ENCODE assay signal across 30 cellular contexts in genomic region chr5:158985492-158985891, GRCh38.
"Had no signal": no experiment of that assay in that cellular context is flagged by ENCODE, and none has a peak within 500 bp of the region (broad histone marks: within the 10 kb centered on the region; RNA-seq: fewer than 3 reads in every experiment).

No MANE protein-coding gene starts in this region.

- H3K9me3 Mint-ChIP-seq: mesothelial cell of epicardium; naive B cell; natural killer cell treated with Interleukin-12 subunit alpha and Interleukin-12 subunit beta and Interleukin-15 and Interleukin-18, amount 100 ng/mL, for 72 hours; neural crest cell; stimulated activated naive CD8-positive, alpha-beta T cell treated with anti-CD3 and anti-CD28 coated beads, Interleukin-15, Interleukin-2, amounts not matched to agents 100 ng/mL and 50 ng/mL, for 24 hours had no signal

- DNase-seq: dermis blood vessel endothelial cell; effector memory CD4-positive, alpha-beta T cell; foreskin melanocyte; heart right ventricle; hippocampal formation; left cardiac atrium; left lung; mesenchymal stem cell; mucosa of descending colon; naive B cell; pancreas; stimulated activated CD4-positive, alpha-beta T cell treated with anti-CD3 and anti-CD28 coated beads, Interleukin-12 subunit alpha, Interleukin-12 subunit beta, amount 100 ng/mL, for 4 hours; stimulated activated CD4-positive, alpha-beta T cell treated with anti-CD3 and anti-CD28 coated beads, Interleukin-1b, Interleukin-23, amount 100 ng/mL, for 48 hours; stimulated activated CD4-positive, alpha-beta T cell treated with anti-CD3 and anti-CD28 coated beads, Interleukin-4, amount 100 ng/mL, for 1 hour; stimulated activated CD8-positive, alpha-beta memory T cell treated with anti-CD3 and anti-CD28 coated beads, Interleukin-4, amount 100 ng/mL, for 48 hours; transverse colon had no signal

- H3K4me3 ChIP-seq: coronary artery, esophagus muscularis mucosa, heart right ventricle, left lung, mucosa of descending colon, pancreas, smooth muscle cell, suprapubic skin, transverse colon, vagina had no signal

- H3K27ac Mint-ChIP-seq: mesothelial cell of epicardium; natural killer cell treated with Interleukin-12 subunit alpha and Interleukin-12 subunit beta and Interleukin-15 and Interleukin-18, amount 100 ng/mL, for 72 hours; progenitor cell of endocrine pancreas; stimulated activated naive CD8-positive, alpha-beta T cell treated with anti-CD3 and anti-CD28 coated beads, Interleukin-15, Interleukin-2, amounts not matched to agents 100 ng/mL and 50 ng/mL, for 24 hours had no signal

- H3K4me2 ChIP-seq: smooth muscle cell had no signal

- H3K27me3 Mint-ChIP-seq: naive B cell had no signal

- H3K27ac ChIP-seq: esophagus muscularis mucosa, heart right ventricle, left lung, neutrophil, pancreas, suprapubic skin, transverse colon, vagina had no signal

- H3K36me3 Mint-ChIP-seq: mesothelial cell of epicardium; natural killer cell treated with Interleukin-12 subunit alpha and Interleukin-12 subunit beta and Interleukin-15 and Interleukin-18, amount 100 ng/mL, for 72 hours had no signal

- H3K9me3 ChIP-seq: esophagus muscularis mucosa, heart right ventricle, left lung, mucosa of descending colon, neutrophil, pancreas, suprapubic skin, transverse colon, vagina had no signal

- FAIRE-seq: endothelial cell of umbilical vein, islet of Langerhans, pancreas had no signal

- ATAC-seq: left cardiac atrium, left lung, mucosa of descending colon, pancreas, sciatic nerve had no signal

- H3K36me3 ChIP-seq: esophagus muscularis mucosa, heart right ventricle, left lung, neutrophil, pancreas, suprapubic skin, transverse colon, vagina had no signal

- H3K27me3 ChIP-seq: esophagus muscularis mucosa, heart right ventricle, neutrophil, pancreas, suprapubic skin, transverse colon, vagina had no signal

- H3K4me1 ChIP-seq: transverse colon had no signal

- H3K4me3 Mint-ChIP-seq: mesothelial cell of epicardium; natural killer cell treated with Interleukin-12 subunit alpha and Interleukin-12 subunit beta and Interleukin-15 and Interleukin-18, amount 100 ng/mL, for 72 hours; neural crest cell; stimulated activated naive CD8-positive, alpha-beta T cell treated with anti-CD3 and anti-CD28 coated beads, Interleukin-15, Interleukin-2, amounts not matched to agents 100 ng/mL and 50 ng/mL, for 24 hours had no signal
